15 cellular contexts compared by ENCODE assay signal in genomic region chr10:113304726-113305125, GRCh38.
A peak's percentile ranks its signal among the peaks of the same experiment; 100 is the strongest.
DNase-seq lines count a peak whose midpoint lies in the region; ATAC-seq and TF ChIP-seq lines count a peak whose summit lies in the region.
"Had no signal": no experiment of that assay in that cellular context is flagged by ENCODE, and none has a peak within 500 bp of the region (broad histone marks: within the 10 kb centered on the region; RNA-seq: fewer than 3 reads in every experiment).

No MANE protein-coding gene starts in this region.

- peaks cover 7% of the 10 kb centered on the region for H4K20me1 ChIP-seq in neural progenitor cell (ENCODE audit: low read depth)
- H4K20me1 ChIP-seq: BLaER1 had no signal

- H3K27ac Mint-ChIP-seq in neural progenitor cell = no peak overlapping the region
- H3K27ac Mint-ChIP-seq: CD8-positive, alpha-beta memory T cell had no signal

- H3K27me3 ChIP-seq in MG63 (no peaks in the 10 kb centered on the region), neural progenitor cell (no peaks in the 10 kb centered on the region)
- H3K27me3 ChIP-seq: BLaER1 had no signal

- H3K4me1 ChIP-seq in neural progenitor cell = peaks cover 46% of the 10 kb centered on the region

- no peak overlapping the region for H3K4me3 Mint-ChIP-seq in neural progenitor cell
- H3K4me3 Mint-ChIP-seq: CD8-positive, alpha-beta memory T cell had no signal

- no peak for TF ChIP-seq CTCF in neural progenitor cell (IDR thresholded peaks at IDR 0.05)

- H3K4me2 ChIP-seq in neural progenitor cell = peak overlapping the region; percentile 19
- H3K4me2 ChIP-seq: BLaER1 had no signal

- H3K79me2 ChIP-seq in neural progenitor cell (ENCODE audit: low read depth) = no peaks in the 10 kb centered on the region

- no peaks in the 10 kb centered on the region for H3K9me3 Mint-ChIP-seq in neural progenitor cell
- H3K9me3 Mint-ChIP-seq: CD8-positive, alpha-beta memory T cell had no signal

- peaks cover 62% of the 10 kb centered on the region for H3K4me1 Mint-ChIP-seq in neural progenitor cell
- H3K4me1 Mint-ChIP-seq: CD8-positive, alpha-beta memory T cell had no signal

- no peak for ATAC-seq in HG03469 (IDR thresholded peaks at IDR 0.05; ENCODE audit: unreplicated experiment)

- H3K9me3 ChIP-seq in MG63 = no peaks in the 10 kb centered on the region
- no peaks in the 10 kb centered on the region for H3K9me3 ChIP-seq in neural progenitor cell (ENCODE audit: low read depth)
- H3K9me3 ChIP-seq: BLaER1, HAP-1 had no signal

- H3K36me3 ChIP-seq in MG63 = no peaks in the 10 kb centered on the region
- no peaks in the 10 kb centered on the region for H3K36me3 ChIP-seq in neural progenitor cell
- H3K36me3 ChIP-seq: BLaER1, HAP-1 had no signal

- DNase-seq in EH (ENCODE audit: low read depth) = peak; percentile 9
- peak; percentile 2 for DNase-seq in MG63
- peak; percentile 96 for DNase-seq in islet precursor cell
- DNase-seq in neural progenitor cell (ENCODE audit: low spot score) = peak; percentile 21
- no peak for DNase-seq in SKM-1 (lab: John Stamatoyannopoulos, UW; ENCODE audit: unreplicated experiment)
- no peak for DNase-seq in NCI-H748 (lab: John Stamatoyannopoulos, UW; ENCODE audit: unreplicated experiment)
- DNase-seq in stimulated activated CD8-positive, alpha-beta memory T cell treated with anti-CD3 and anti-CD28 coated beads, Interleukin-4, amount 100 ng/mL, for 48 hours = no peak
- DNase-seq: 8988T; AML-193; CD8-positive, alpha-beta memory T cell; DMS53 had no signal

- H3K36me3 Mint-ChIP-seq in neural progenitor cell = no peaks in the 10 kb centered on the region
- H3K36me3 Mint-ChIP-seq: CD8-positive, alpha-beta memory T cell had no signal

- H3K9ac ChIP-seq in neural progenitor cell = no peak overlapping the region
- H3K9ac ChIP-seq: BLaER1 had no signal

- H3F3A ChIP-seq in neural progenitor cell (ENCODE audit: low read depth) = peaks cover 17% of the 10 kb centered on the region

- no peak overlapping the region for H2AFZ ChIP-seq in neural progenitor cell (replicated peaks)

- peaks cover 8% of the 10 kb centered on the region for H3K27me3 Mint-ChIP-seq in neural progenitor cell (ENCODE audit: insufficient read depth, low read depth)

- no peak overlapping the region for H3K27ac ChIP-seq in neural progenitor cell
- H3K27ac ChIP-seq: BLaER1, HL-60 had no signal

- H3K4me3 ChIP-seq in MG63 (no peak overlapping the region), neural progenitor cell (no peak overlapping the region)
- H3K4me3 ChIP-seq: BLaER1, HAP-1 had no signal

Comparison
In these comparisons a context has a peak if more than half of its experiments do, and no peak if none do; other contexts are left out.
1. DNase-seq: peak in EH (single experiment), MG63 (single experiment), islet precursor cell (single experiment) and neural progenitor cell (single experiment); none in SKM-1 (single experiment), NCI-H748 (single experiment) and stimulated activated CD8-positive, alpha-beta memory T cell treated with anti-CD3 and anti-CD28 coated beads, Interleukin-4, amount 100 ng/mL, for 48 hours (single experiment).